35 cellular contexts compared by ENCODE assay signal in the genomic region with DNA sequence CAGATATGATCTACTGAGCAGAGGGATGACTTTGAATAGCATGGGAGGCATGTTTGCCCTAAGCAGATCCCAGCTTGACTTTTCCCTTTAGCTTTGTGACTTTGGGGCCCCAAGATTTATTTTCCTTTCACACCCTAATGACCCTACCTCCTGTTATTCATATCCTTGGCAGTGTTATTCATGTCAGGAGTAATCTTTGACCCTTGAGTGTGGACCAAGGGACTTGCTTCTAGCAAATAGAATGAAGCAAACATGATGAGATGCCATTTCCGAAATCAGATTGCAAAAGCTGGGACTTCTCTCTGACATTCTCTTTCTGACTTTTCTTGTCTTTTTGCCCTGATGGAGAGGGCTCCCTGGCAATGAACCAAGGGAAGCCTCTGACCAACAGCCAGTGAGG.
A peak's percentile ranks its signal among the peaks of the same experiment; 100 is the strongest.
DNase-seq lines count a peak whose midpoint lies in the region; ATAC-seq, FAIRE-seq and TF ChIP-seq lines count a peak whose summit lies in the region.
"Had no signal": no experiment of that assay in that cellular context is flagged by ENCODE, and none has a peak within 500 bp of the region (broad histone marks: within the 10 kb centered on the region; RNA-seq: fewer than 3 reads in every experiment).

No MANE protein-coding gene starts in this region.

- TF ChIP-seq CTCF in liver (IDR thresholded peaks at IDR 0.05; ENCODE audit: low read depth, low read length, missing input control): no peak
- no peak for TF ChIP-seq CTCF in HepG2 (CRISPR knock-in tag; IDR thresholded peaks at IDR 0.05)
- TF ChIP-seq CTCF in right lobe of liver (IDR thresholded peaks at IDR 0.05): no peak
- TF ChIP-seq CTCF in GM23338 (conservative IDR thresholded peaks at IDR 0.05; ENCODE audit: low read depth in 2 of 2): no peak

- POLR2A ChIA-PET in HepG2 (lab: Yijun Ruan, JAX): no interaction called here
- POLR2A ChIA-PET in activated CD4-positive, alpha-beta memory T cell treated with anti-CD3 and anti-CD28 coated beads, Interleukin-2, amount 10 ng/mL, durations not matched to agents 7 days and 5 days (lab: Charles Lee): no interaction called here

- TF ChIP-seq POLR2A in HepG2 (IDR thresholded peaks at IDR 0.05; ENCODE audit: insufficient read depth in 1 of 2, low read depth in 2 of 2, low read length in 2 of 2) (no peak), right lobe of liver (IDR thresholded peaks at IDR 0.05) (no peak)

- H3K79me2 ChIP-seq in HepG2 (ENCODE audit: insufficient read depth, low read length) (no peaks in the 10 kb centered on the region), GM23338 (replicated peaks; ENCODE audit: insufficient read depth) (no peaks in the 10 kb centered on the region)

- H3K4me1 Mint-ChIP-seq in activated CD4-positive, alpha-beta memory T cell treated with anti-CD3 and anti-CD28 coated beads, Interleukin-2, amount 10 ng/mL, durations not matched to agents 7 days and 5 days: no peaks in the 10 kb centered on the region
- H3K4me1 Mint-ChIP-seq in GM23338: peaks cover 9% of the 10 kb centered on the region
- H3K4me1 Mint-ChIP-seq: B cell; CD14-positive monocyte; CD4-positive, alpha-beta memory T cell; CD4-positive, CD25-positive, alpha-beta regulatory T cell; CD8-positive, alpha-beta memory T cell had no signal

- H3K4me2 ChIP-seq in HepG2 (ENCODE audit: low read depth, low read length): no peak overlapping the region
- no peak overlapping the region for H3K4me2 ChIP-seq in GM23338
- H3K4me2 ChIP-seq: A549; BLaER1; BLaER1 treated with 17β-estradiol and CSF1 and Interleukin-3, amounts not matched to agents 10 nM and 100 nM had no signal

- H3K4me1 ChIP-seq in liver (ENCODE audit: control insufficient read depth in 4 of 4, insufficient read depth in 4 of 4, low read length in 3 of 4) (peaks cover 0 to 16% (median 5%) of the 10 kb centered on the region in 4 donors), HepG2 (ENCODE audit: insufficient read depth, low read length) (peaks cover 4% of the 10 kb centered on the region), right lobe of liver (peaks cover 0 to 7% (median 0%) of the 10 kb centered on the region in 4 donors), GM23338 (ENCODE audit: insufficient read depth) (no peaks in the 10 kb centered on the region)
- H3K4me1 ChIP-seq: A549, BE2C, Caco-2 had no signal

- in situ Hi-C loops in HepG2 (cut with HindIII; ENCODE audit: extremely low pct_ligation_motif_present, low pct_unique_long_range_greater_than_20kb): no loop called here

- H3K27ac ChIP-seq in liver (ENCODE audit: low read depth in 1 of 2, low read length in 2 of 2): no peak overlapping the region
- H3K27ac ChIP-seq in HepG2 (ENCODE audit: extremely low read length, insufficient read depth, low read length): no peak overlapping the region
- H3K27ac ChIP-seq in right lobe of liver: no peak overlapping the region
- H3K27ac ChIP-seq in GM23338 (ENCODE audit: low read depth): no peak overlapping the region
- H3K27ac ChIP-seq: 22Rv1; A549; BLaER1; BLaER1 treated with 17β-estradiol and CSF1 and Interleukin-3, amounts not matched to agents 10 nM and 100 nM; C4-2B had no signal

- peaks cover 0 to 4% (median 0%) of the 10 kb centered on the region in 4 donors for H3K9me3 ChIP-seq in liver (ENCODE audit: control insufficient read depth in 4 of 4, low read length in 3 of 4)
- no peaks in the 10 kb centered on the region; the same call in 1 of the 2 replicates for H3K9me3 ChIP-seq in HepG2 (ENCODE audit: low read length)
- peaks cover 0 to 2% (median 0%) of the 10 kb centered on the region in 4 donors for H3K9me3 ChIP-seq in right lobe of liver
- H3K9me3 ChIP-seq: BE2C, Caco-2 had no signal

- ATAC-seq in HepG2 (no peak), left lobe of liver (peak; percentile 54), right lobe of liver (peak; percentile 32 to 63 (median 60)), GM23338 (no peak)
- ATAC-seq: A549; CD8-positive, alpha-beta T cell had no signal

- no peaks in the 10 kb centered on the region for H3K36me3 Mint-ChIP-seq in activated CD4-positive, alpha-beta memory T cell treated with anti-CD3 and anti-CD28 coated beads, Interleukin-2, amount 10 ng/mL, durations not matched to agents 7 days and 5 days (ENCODE audit: low read depth)
- peaks cover 11% of the 10 kb centered on the region for H3K36me3 Mint-ChIP-seq in GM23338 (ENCODE audit: low read depth)
- H3K36me3 Mint-ChIP-seq: CD14-positive monocyte; CD8-positive, alpha-beta T cell had no signal

- TF ChIP-seq RAD21 in liver (IDR thresholded peaks at IDR 0.05): no peak
- no peak for TF ChIP-seq RAD21 in HepG2 (CRISPR knock-in tag; IDR thresholded peaks at IDR 0.05)

- CTCF ChIA-PET in HepG2 (lab: Yijun Ruan, JAX; ENCODE audit: low intra/inter-chr PET ratio, low total read pairs): no interaction called here
- CTCF ChIA-PET in activated CD4-positive, alpha-beta memory T cell treated with anti-CD3 and anti-CD28 coated beads, Interleukin-2, amount 10 ng/mL, durations not matched to agents 7 days and 5 days (lab: Charles Lee): no interaction called here

- H3K27me3 Mint-ChIP-seq in activated CD4-positive, alpha-beta memory T cell treated with anti-CD3 and anti-CD28 coated beads, Interleukin-2, amount 10 ng/mL, durations not matched to agents 7 days and 5 days: peaks cover 7% of the 10 kb centered on the region
- peaks cover 5% of the 10 kb centered on the region for H3K27me3 Mint-ChIP-seq in GM23338 (ENCODE audit: insufficient read depth, low read depth, poor library complexity)

- H3K27me3 ChIP-seq in liver (ENCODE audit: control insufficient read depth in 4 of 4, insufficient read depth in 4 of 4, low read length in 3 of 4): no peaks in the 10 kb centered on the region
- H3K27me3 ChIP-seq in HepG2 (ENCODE audit: control insufficient read depth in 1 of 2, insufficient read depth in 2 of 2, low read length in 2 of 2): no peaks in the 10 kb centered on the region
- no peaks in the 10 kb centered on the region for H3K27me3 ChIP-seq in right lobe of liver
- H3K27me3 ChIP-seq in GM23338 (ENCODE audit: insufficient read depth): no peaks in the 10 kb centered on the region
- H3K27me3 ChIP-seq: BE2C; BLaER1; BLaER1 treated with 17β-estradiol and CSF1 and Interleukin-3, amounts not matched to agents 10 nM and 100 nM had no signal

- no TSS peak for BruUV-seq in HepG2 (replicated peaks; lab: Mats Ljungman, UMichigan)

- no peaks in the 10 kb centered on the region for H3K9me3 Mint-ChIP-seq in activated CD4-positive, alpha-beta memory T cell treated with anti-CD3 and anti-CD28 coated beads, Interleukin-2, amount 10 ng/mL, durations not matched to agents 7 days and 5 days
- peaks cover 25% of the 10 kb centered on the region for H3K9me3 Mint-ChIP-seq in GM23338
- H3K9me3 Mint-ChIP-seq: CD4-positive, alpha-beta T cell had no signal

- WGBS in liver: 38% methylated on average over 1 of the region's 1 CpG
- WGBS in HepG2 (ENCODE audit: low lambda C conversion rate): 22% methylated on average over 1 of the region's 1 CpG
- 38% methylated on average over 1 of the region's 1 CpG for WGBS in right lobe of liver (ENCODE audit: insufficient coverage, low coverage, low lambda C conversion rate, missing lambda C conversion rate)

- TF ChIP-seq EP300 in HepG2 (IDR thresholded peaks at IDR 0.05; ENCODE audit: low read depth in 2 of 2, low read length in 2 of 2): no peak
- no peak for TF ChIP-seq EP300 in HepG2 (CRISPR knock-in tag; IDR thresholded peaks at IDR 0.05; ENCODE audit: borderline replicate concordance)

- FAIRE-seq in HepG2 (lab: Jason Lieb, UNC): no peak
- FAIRE-seq: A204.1, A549, D721Med had no signal

- H3F3A ChIP-seq in GM23338 (replicated peaks; ENCODE audit: low read depth): no peaks in the 10 kb centered on the region

- H3K36me3 ChIP-seq in liver (ENCODE audit: control insufficient read depth in 4 of 4, insufficient read depth in 3 of 4, low read depth in 1 of 4, low read length in 3 of 4) (no peaks in the 10 kb centered on the region), HepG2 (replicated peaks in 1 of 2; ENCODE audit: control insufficient read depth in 1 of 2, insufficient read depth in 2 of 2, low read length in 2 of 2) (no peaks in the 10 kb centered on the region), right lobe of liver (no peaks in the 10 kb centered on the region), GM23338 (ENCODE audit: insufficient read depth) (no peaks in the 10 kb centered on the region)
- H3K36me3 ChIP-seq: BE2C; BLaER1; BLaER1 treated with 17β-estradiol and CSF1 and Interleukin-3, amounts not matched to agents 10 nM and 100 nM had no signal

- H3K9ac ChIP-seq in liver (ENCODE audit: low read depth in 1 of 2, low read length in 2 of 2): no peak overlapping the region
- no peak overlapping the region for H3K9ac ChIP-seq in HepG2 (ENCODE audit: insufficient read depth, low read depth, low read length)
- H3K9ac ChIP-seq: BLaER1; BLaER1 treated with 17β-estradiol and CSF1 and Interleukin-3, amounts not matched to agents 10 nM and 100 nM had no signal

- H3K4me3 ChIP-seq in liver (ENCODE audit: low read depth in 1 of 3, low read length in 3 of 3): no peak overlapping the region
- H3K4me3 ChIP-seq in HepG2 (replicated peaks in 1 of 3; ENCODE audit: insufficient read depth in 1 of 3, low read depth in 2 of 3, low read length in 3 of 3): no peak overlapping the region
- no peak overlapping the region for H3K4me3 ChIP-seq in right lobe of liver
- H3K4me3 ChIP-seq in GM23338: no peak overlapping the region
- H3K4me3 ChIP-seq: A549; BLaER1; BLaER1 treated with 17β-estradiol and CSF1 and Interleukin-3, amounts not matched to agents 10 nM and 100 nM had no signal

- no peak overlapping the region for H3K4me3 Mint-ChIP-seq in activated CD4-positive, alpha-beta memory T cell treated with anti-CD3 and anti-CD28 coated beads, Interleukin-2, amount 10 ng/mL, durations not matched to agents 7 days and 5 days
- no peak overlapping the region for H3K4me3 Mint-ChIP-seq in GM23338
- H3K4me3 Mint-ChIP-seq: B cell; CD14-positive monocyte; CD4-positive, alpha-beta memory T cell; CD4-positive, alpha-beta T cell; CD4-positive, CD25-positive, alpha-beta regulatory T cell; CD8-positive, alpha-beta memory T cell; CD8-positive, alpha-beta T cell had no signal

- DNase-seq in HepG2 (ENCODE audit: low spot score): no peak
- no peak for DNase-seq in left lobe of liver (ENCODE audit: low spot score)
- no peak for DNase-seq in right lobe of liver
- DNase-seq in activated CD4-positive, alpha-beta memory T cell treated with anti-CD3 and anti-CD28 coated beads, Interleukin-2, amount 10 ng/mL, durations not matched to agents 7 days and 5 days: no peak
- no peak for DNase-seq in GM23338 (ENCODE audit: low spot score)
- DNase-seq: 8988T; ACHN; AML-193; BE2C; C1 segment of cervical spinal cord; Caco-2; Calu3; CD4-positive, alpha-beta memory T cell; CD4-positive, alpha-beta T cell; CD4-positive, CD25-positive, alpha-beta regulatory T cell; CD8-positive, alpha-beta memory T cell; CD8-positive, alpha-beta T cell; COR-L47; DMS 273 treated with DMSO at 0.1 percent for 48 hours; DMS153; DMS53; DMS79; DMS79 treated with DMSO at 0.1 percent for 48 hours; DND-41; EL had no signal

- intact Hi-C loops in HepG2 (cut with micrococcal nuclease; ENCODE audit: unreplicated experiment): no loop called here
- intact Hi-C loops in right lobe of liver (cut with DNase I): no loop called here

- 0 out of 2 replicates have a peak, but pooled peaks cover 7% of the 10 kb centered on the region for H3K9me2 ChIP-seq in GM23338 (ENCODE audit: insufficient read depth)

- H4K20me1 ChIP-seq in HepG2 (ENCODE audit: insufficient read depth, low read length): no peaks in the 10 kb centered on the region
- H4K20me1 ChIP-seq in GM23338 (replicated peaks; ENCODE audit: insufficient read depth): no peaks in the 10 kb centered on the region
- H4K20me1 ChIP-seq: BLaER1; BLaER1 treated with 17β-estradiol and CSF1 and Interleukin-3, amounts not matched to agents 10 nM and 100 nM had no signal

- H3K27ac Mint-ChIP-seq in activated CD4-positive, alpha-beta memory T cell treated with anti-CD3 and anti-CD28 coated beads, Interleukin-2, amount 10 ng/mL, durations not matched to agents 7 days and 5 days: no peak overlapping the region
- no peak overlapping the region for H3K27ac Mint-ChIP-seq in GM23338
- H3K27ac Mint-ChIP-seq: B cell; CD14-positive monocyte; CD4-positive, alpha-beta memory T cell; CD4-positive, alpha-beta T cell; CD4-positive, CD25-positive, alpha-beta regulatory T cell; CD8-positive, alpha-beta memory T cell; CD8-positive, alpha-beta T cell had no signal

- H2AFZ ChIP-seq in HepG2 (ENCODE audit: low read length) (no peak overlapping the region), GM23338 (no peak overlapping the region)

Comparison
In these comparisons a context has a peak if more than half of its experiments do, and no peak if none do; other contexts are left out.
1. ATAC-seq: peak in left lobe of liver (single experiment) and right lobe of liver (4 of 4); none in HepG2 (single experiment) and GM23338 (single experiment).